Comparison of ENCODE assay signal across 1 cellular context in genomic region chr16:81035975-81036750, GRCh38.
A peak's percentile ranks its signal among the peaks of the same experiment; 100 is the strongest.
TF ChIP-seq lines count a peak whose summit lies in the region.

No MANE protein-coding gene starts in this region.

TF ChIP-seq in HepG2, 621 proteins besides CTCF, POLR2A, EP300 and RAD21 (continued from another document and continues in another):
- TF ChIP-seq, protein P1, sequence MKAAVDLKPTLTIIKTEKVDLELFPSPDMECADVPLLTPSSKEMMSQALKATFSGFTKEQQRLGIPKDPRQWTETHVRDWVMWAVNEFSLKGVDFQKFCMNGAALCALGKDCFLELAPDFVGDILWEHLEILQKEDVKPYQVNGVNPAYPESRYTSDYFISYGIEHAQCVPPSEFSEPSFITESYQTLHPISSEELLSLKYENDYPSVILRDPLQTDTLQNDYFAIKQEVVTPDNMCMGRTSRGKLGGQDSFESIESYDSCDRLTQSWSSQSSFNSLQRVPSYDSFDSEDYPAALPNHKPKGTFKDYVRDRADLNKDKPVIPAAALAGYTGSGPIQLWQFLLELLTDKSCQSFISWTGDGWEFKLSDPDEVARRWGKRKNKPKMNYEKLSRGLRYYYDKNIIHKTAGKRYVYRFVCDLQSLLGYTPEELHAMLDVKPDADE (CRISPR knock-in tag; IDR thresholded peaks at IDR 0.05) = 0 out of 2 replicates have a peak, but pooled peaks have one; percentile 76
- TF ChIP-seq RELA (CRISPR knock-in tag; IDR thresholded peaks at IDR 0.05) = no peak
- TF ChIP-seq ZNF670 (CRISPR knock-in tag; IDR thresholded peaks at IDR 0.05; ENCODE audit: borderline replicate concordance) = no peak
- TF ChIP-seq, protein P2, sequence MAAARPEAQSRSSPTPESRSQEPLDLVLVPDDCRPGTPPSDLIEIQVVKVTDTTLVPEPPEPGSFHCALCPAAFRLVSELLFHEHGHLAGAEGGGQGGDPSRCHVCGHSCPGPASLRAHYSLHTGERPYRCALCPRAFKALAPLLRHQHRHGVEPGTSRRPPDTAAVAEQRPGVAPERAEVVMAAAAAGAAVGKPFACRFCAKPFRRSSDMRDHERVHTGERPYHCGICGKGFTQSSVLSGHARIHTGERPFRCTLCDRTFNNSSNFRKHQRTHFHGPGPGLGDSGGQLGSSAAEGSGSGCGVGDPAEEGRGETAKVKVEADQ (CRISPR knock-in tag; IDR thresholded peaks at IDR 0.05; ENCODE audit: borderline replicate concordance) = peak; percentile 46; the same call in 1 of the 2 replicates
- TF ChIP-seq JARID2 (CRISPR knock-in tag; IDR thresholded peaks at IDR 0.05; ENCODE audit: insufficient replicate concordance) = no peak
- peak; percentile 79; the same call in 1 of the 2 replicates for TF ChIP-seq CHCHD3 (CRISPR knock-in tag; IDR thresholded peaks at IDR 0.05)
- no peak for TF ChIP-seq ATF6 (CRISPR knock-in tag; conservative IDR thresholded peaks at IDR 0.05)
- TF ChIP-seq NR1H2 (CRISPR knock-in tag; IDR thresholded peaks at IDR 0.05; ENCODE audit: borderline replicate concordance, low read depth) = no peak
- TF ChIP-seq ZNF564 (CRISPR knock-in tag; IDR thresholded peaks at IDR 0.05) = 0 out of 2 replicates have a peak, but pooled peaks have one; percentile 56
- peak; percentile 29; the same call in 1 of the 2 replicates for TF ChIP-seq ZNF543 (CRISPR knock-in tag; IDR thresholded peaks at IDR 0.05)
- TF ChIP-seq TMF1 (CRISPR knock-in tag; IDR thresholded peaks at IDR 0.05; ENCODE audit: low read depth) = peak; percentile 67; the same call in 1 of the 2 replicates
- no peak for TF ChIP-seq LCORL (IDR thresholded peaks at IDR 0.05)
- no peak for TF ChIP-seq LCORL (CRISPR knock-in tag; IDR thresholded peaks at IDR 0.05)
- TF ChIP-seq ZSCAN20 (CRISPR knock-in tag; IDR thresholded peaks at IDR 0.05; ENCODE audit: borderline replicate concordance) = no peak; the same call in 1 of the 2 replicates
- TF ChIP-seq, protein P3, sequence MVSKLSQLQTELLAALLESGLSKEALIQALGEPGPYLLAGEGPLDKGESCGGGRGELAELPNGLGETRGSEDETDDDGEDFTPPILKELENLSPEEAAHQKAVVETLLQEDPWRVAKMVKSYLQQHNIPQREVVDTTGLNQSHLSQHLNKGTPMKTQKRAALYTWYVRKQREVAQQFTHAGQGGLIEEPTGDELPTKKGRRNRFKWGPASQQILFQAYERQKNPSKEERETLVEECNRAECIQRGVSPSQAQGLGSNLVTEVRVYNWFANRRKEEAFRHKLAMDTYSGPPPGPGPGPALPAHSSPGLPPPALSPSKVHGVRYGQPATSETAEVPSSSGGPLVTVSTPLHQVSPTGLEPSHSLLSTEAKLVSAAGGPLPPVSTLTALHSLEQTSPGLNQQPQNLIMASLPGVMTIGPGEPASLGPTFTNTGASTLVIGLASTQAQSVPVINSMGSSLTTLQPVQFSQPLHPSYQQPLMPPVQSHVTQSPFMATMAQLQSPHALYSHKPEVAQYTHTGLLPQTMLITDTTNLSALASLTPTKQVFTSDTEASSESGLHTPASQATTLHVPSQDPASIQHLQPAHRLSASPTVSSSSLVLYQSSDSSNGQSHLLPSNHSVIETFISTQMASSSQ (IDR thresholded peaks at IDR 0.05; ENCODE audit: low read depth) = no peak
- TF ChIP-seq, protein P3 (CRISPR knock-in tag; IDR thresholded peaks at IDR 0.05; ENCODE audit: borderline replicate concordance) = 0 out of 2 replicates have a peak, but pooled peaks have one; percentile 13
- peak; percentile 66; the same call in 1 of the 2 replicates for TF ChIP-seq ZSCAN21 (CRISPR knock-in tag; IDR thresholded peaks at IDR 0.05; ENCODE audit: borderline replicate concordance)
- TF ChIP-seq ZFP91 (CRISPR knock-in tag; IDR thresholded peaks at IDR 0.05; ENCODE audit: borderline replicate concordance) = no peak
- TF ChIP-seq ZNF558 (CRISPR knock-in tag; IDR thresholded peaks at IDR 0.05; ENCODE audit: borderline replicate concordance) = 0 out of 2 replicates have a peak, but pooled peaks have one; percentile 47
- TF ChIP-seq DR1 (CRISPR knock-in tag; IDR thresholded peaks at IDR 0.05) = no peak
- TF ChIP-seq, protein P4, sequence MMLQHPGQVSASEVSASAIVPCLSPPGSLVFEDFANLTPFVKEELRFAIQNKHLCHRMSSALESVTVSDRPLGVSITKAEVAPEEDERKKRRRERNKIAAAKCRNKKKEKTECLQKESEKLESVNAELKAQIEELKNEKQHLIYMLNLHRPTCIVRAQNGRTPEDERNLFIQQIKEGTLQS (CRISPR knock-in tag; IDR thresholded peaks at IDR 0.05) = no peak
- no peak for TF ChIP-seq MAZ (IDR thresholded peaks at IDR 0.05; ENCODE audit: borderline replicate concordance, low read depth, low read length)
- no peak for TF ChIP-seq MAZ (CRISPR knock-in tag; IDR thresholded peaks at IDR 0.05; ENCODE audit: low read depth)
- no peak for TF ChIP-seq RXRB (CRISPR knock-in tag; IDR thresholded peaks at IDR 0.05; ENCODE audit: borderline replicate concordance)
- TF ChIP-seq YEATS4 (CRISPR knock-in tag; IDR thresholded peaks at IDR 0.05; ENCODE audit: borderline replicate concordance) = peak; percentile 60; the same call in 1 of the 2 replicates
- no peak for TF ChIP-seq MATR3 (CRISPR knock-in tag; IDR thresholded peaks at IDR 0.05)
- peak; percentile 47; the same call in 1 of the 2 replicates for TF ChIP-seq ZNF343 (CRISPR knock-in tag; IDR thresholded peaks at IDR 0.05)
- TF ChIP-seq, protein P5, sequence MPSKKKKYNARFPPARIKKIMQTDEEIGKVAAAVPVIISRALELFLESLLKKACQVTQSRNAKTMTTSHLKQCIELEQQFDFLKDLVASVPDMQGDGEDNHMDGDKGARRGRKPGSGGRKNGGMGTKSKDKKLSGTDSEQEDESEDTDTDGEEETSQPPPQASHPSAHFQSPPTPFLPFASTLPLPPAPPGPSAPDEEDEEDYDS (CRISPR knock-in tag; IDR thresholded peaks at IDR 0.05) = no peak
- peak; percentile 41; the same call in 1 of the 2 replicates for TF ChIP-seq ZFP90 (CRISPR knock-in tag; IDR thresholded peaks at IDR 0.05; ENCODE audit: borderline replicate concordance)
- TF ChIP-seq ZNF530 (CRISPR knock-in tag; IDR thresholded peaks at IDR 0.05; ENCODE audit: low read depth) = no peak
- no peak for TF ChIP-seq ATM (IDR thresholded peaks at IDR 0.05; ENCODE audit: borderline replicate concordance)
- no peak for TF ChIP-seq KLF13 (CRISPR knock-in tag; IDR thresholded peaks at IDR 0.05)
- TF ChIP-seq FOSL1 (CRISPR knock-in tag; IDR thresholded peaks at IDR 0.05; ENCODE audit: borderline replicate concordance) = no peak
- TF ChIP-seq, protein P6, sequence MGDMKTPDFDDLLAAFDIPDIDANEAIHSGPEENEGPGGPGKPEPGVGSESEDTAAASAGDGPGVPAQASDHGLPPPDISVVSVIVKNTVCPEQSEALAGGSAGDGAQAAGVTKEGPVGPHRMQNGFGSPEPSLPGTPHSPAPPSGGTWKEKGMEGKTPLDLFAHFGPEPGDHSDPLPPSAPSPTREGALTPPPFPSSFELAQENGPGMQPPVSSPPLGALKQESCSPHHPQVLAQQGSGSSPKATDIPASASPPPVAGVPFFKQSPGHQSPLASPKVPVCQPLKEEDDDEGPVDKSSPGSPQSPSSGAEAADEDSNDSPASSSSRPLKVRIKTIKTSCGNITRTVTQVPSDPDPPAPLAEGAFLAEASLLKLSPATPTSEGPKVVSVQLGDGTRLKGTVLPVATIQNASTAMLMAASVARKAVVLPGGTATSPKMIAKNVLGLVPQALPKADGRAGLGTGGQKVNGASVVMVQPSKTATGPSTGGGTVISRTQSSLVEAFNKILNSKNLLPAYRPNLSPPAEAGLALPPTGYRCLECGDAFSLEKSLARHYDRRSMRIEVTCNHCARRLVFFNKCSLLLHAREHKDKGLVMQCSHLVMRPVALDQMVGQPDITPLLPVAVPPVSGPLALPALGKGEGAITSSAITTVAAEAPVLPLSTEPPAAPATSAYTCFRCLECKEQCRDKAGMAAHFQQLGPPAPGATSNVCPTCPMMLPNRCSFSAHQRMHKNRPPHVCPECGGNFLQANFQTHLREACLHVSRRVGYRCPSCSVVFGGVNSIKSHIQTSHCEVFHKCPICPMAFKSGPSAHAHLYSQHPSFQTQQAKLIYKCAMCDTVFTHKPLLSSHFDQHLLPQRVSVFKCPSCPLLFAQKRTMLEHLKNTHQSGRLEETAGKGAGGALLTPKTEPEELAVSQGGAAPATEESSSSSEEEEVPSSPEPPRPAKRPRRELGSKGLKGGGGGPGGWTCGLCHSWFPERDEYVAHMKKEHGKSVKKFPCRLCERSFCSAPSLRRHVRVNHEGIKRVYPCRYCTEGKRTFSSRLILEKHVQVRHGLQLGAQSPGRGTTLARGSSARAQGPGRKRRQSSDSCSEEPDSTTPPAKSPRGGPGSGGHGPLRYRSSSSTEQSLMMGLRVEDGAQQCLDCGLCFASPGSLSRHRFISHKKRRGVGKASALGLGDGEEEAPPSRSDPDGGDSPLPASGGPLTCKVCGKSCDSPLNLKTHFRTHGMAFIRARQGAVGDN (CRISPR knock-in tag; IDR thresholded peaks at IDR 0.05) = peak; percentile 54
- TF ChIP-seq KLF6 (CRISPR knock-in tag; IDR thresholded peaks at IDR 0.05) = no peak
- no peak for TF ChIP-seq ZNF577 (CRISPR knock-in tag; IDR thresholded peaks at IDR 0.05; ENCODE audit: borderline replicate concordance, low read depth)
- no peak for TF ChIP-seq POGZ (CRISPR knock-in tag; IDR thresholded peaks at IDR 0.05)
- TF ChIP-seq HMG20B (CRISPR knock-in tag; conservative IDR thresholded peaks at IDR 0.05) = no peak
- TF ChIP-seq ZC3H13 (CRISPR knock-in tag; IDR thresholded peaks at IDR 0.05) = no peak
- TF ChIP-seq, protein P7, sequence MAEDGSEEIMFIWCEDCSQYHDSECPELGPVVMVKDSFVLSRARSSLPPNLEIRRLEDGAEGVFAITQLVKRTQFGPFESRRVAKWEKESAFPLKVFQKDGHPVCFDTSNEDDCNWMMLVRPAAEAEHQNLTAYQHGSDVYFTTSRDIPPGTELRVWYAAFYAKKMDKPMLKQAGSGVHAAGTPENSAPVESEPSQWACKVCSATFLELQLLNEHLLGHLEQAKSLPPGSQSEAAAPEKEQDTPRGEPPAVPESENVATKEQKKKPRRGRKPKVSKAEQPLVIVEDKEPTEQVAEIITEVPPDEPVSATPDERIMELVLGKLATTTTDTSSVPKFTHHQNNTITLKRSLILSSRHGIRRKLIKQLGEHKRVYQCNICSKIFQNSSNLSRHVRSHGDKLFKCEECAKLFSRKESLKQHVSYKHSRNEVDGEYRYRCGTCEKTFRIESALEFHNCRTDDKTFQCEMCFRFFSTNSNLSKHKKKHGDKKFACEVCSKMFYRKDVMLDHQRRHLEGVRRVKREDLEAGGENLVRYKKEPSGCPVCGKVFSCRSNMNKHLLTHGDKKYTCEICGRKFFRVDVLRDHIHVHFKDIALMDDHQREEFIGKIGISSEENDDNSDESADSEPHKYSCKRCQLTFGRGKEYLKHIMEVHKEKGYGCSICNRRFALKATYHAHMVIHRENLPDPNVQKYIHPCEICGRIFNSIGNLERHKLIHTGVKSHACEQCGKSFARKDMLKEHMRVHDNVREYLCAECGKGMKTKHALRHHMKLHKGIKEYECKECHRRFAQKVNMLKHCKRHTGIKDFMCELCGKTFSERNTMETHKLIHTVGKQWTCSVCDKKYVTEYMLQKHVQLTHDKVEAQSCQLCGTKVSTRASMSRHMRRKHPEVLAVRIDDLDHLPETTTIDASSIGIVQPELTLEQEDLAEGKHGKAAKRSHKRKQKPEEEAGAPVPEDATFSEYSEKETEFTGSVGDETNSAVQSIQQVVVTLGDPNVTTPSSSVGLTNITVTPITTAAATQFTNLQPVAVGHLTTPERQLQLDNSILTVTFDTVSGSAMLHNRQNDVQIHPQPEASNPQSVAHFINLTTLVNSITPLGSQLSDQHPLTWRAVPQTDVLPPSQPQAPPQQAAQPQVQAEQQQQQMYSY (CRISPR knock-in tag; IDR thresholded peaks at IDR 0.05) = no peak
- no peak for TF ChIP-seq ARNTL (CRISPR knock-in tag; IDR thresholded peaks at IDR 0.05)
- no peak for TF ChIP-seq CENPT (CRISPR knock-in tag; IDR thresholded peaks at IDR 0.05; ENCODE audit: low read depth)
- TF ChIP-seq CEBPB (IDR thresholded peaks at IDR 0.05; ENCODE audit: borderline replicate concordance, low read depth, low read length) = peak; percentile 21; the same call in 1 of the 2 replicates
- 0 out of 2 replicates have a peak, but pooled peaks have one; percentile 57 for TF ChIP-seq NRL (CRISPR knock-in tag; IDR thresholded peaks at IDR 0.05; ENCODE audit: borderline replicate concordance)
- TF ChIP-seq HNRNPK (IDR thresholded peaks at IDR 0.05; ENCODE audit: low read depth, low read length, poor library complexity, severe bottlenecking) = no peak
